Comparison of ENCODE assay signal across 26 cellular contexts in genomic region chr17:15381707-15382106, GRCh38. TPM values are rescaled to one million over a fixed set of nuclear protein-coding genes. Genes with fewer than 3 reads are reported as not detected.
DNase-seq lines count a peak whose midpoint lies in the region; ATAC-seq and TF ChIP-seq lines count a peak whose summit lies in the region.
"Had no signal": no experiment of that assay in that cellular context is flagged by ENCODE, and none has a peak within 500 bp of the region (broad histone marks: within the 10 kb centered on the region; RNA-seq: fewer than 3 reads in every experiment).

No MANE protein-coding gene starts in this region.

- H3K9me3 ChIP-seq in RWPE2 (ENCODE audit: severe bottlenecking) = no peaks in the 10 kb centered on the region
- no peaks in the 10 kb centered on the region for H3K9me3 ChIP-seq in mucosa of descending colon
- no peaks in the 10 kb centered on the region for H3K9me3 ChIP-seq in psoas muscle
- H3K9me3 ChIP-seq: BLaER1 had no signal

- peak; percentile 70; the same call in 2 of the 3 replicates for ATAC-seq in RWPE2 (ENCODE audit: low read depth)
- peak; percentile 84 for ATAC-seq in mucosa of descending colon
- no peak for ATAC-seq in psoas muscle
- no peak for ATAC-seq in GM18870 (IDR thresholded peaks at IDR 0.05; ENCODE audit: unreplicated experiment)
- ATAC-seq: HepG2, K562 had no signal

- H3K4me3 ChIP-seq in RWPE2 (ENCODE audit: severe bottlenecking) (no peak overlapping the region), epithelial cell of esophagus (ENCODE audit: low read length) (no peak overlapping the region), mucosa of descending colon (no peak overlapping the region), psoas muscle (no peak overlapping the region)
- H3K4me3 ChIP-seq: BLaER1, K562 had no signal

- DNase-seq in HT-29 (ENCODE audit: low spot score) (peak; percentile 4), RWPE2 (ENCODE audit: low spot score) (no peak), epithelial cell of esophagus (ENCODE audit: low read depth) (peak; percentile 71), mucosa of descending colon (no peak), psoas muscle (no peak), C1 segment of cervical spinal cord (lab: John Stamatoyannopoulos, UW) (no peak), NCI-H345 treated with DMSO at 0.1 percent for 48 hours (lab: John Stamatoyannopoulos, UW; ENCODE audit: unreplicated experiment) (no peak)
- DNase-seq: CD4-positive, alpha-beta T cell; DMS53; HCEC 1CT; MM.1S; NCI-H2029; NCI-H526 treated with DMSO at 0.1 percent for 48 hours; RPMI8226; SHP77 had no signal

- H3K27me3 ChIP-seq in RWPE2 (ENCODE audit: insufficient read depth, poor library complexity, severe bottlenecking) (peaks cover 6% of the 10 kb centered on the region), psoas muscle (ENCODE audit: insufficient read depth in 3 of 3, low read length in 2 of 3) (no peaks in the 10 kb centered on the region)
- H3K27me3 ChIP-seq: BLaER1 had no signal

- no peaks in the 10 kb centered on the region for H3K36me3 ChIP-seq in RWPE2 (ENCODE audit: low read depth)
- H3K36me3 ChIP-seq in mucosa of descending colon (ENCODE audit: low read depth) = no peaks in the 10 kb centered on the region
- H3K36me3 ChIP-seq in psoas muscle (ENCODE audit: insufficient read depth in 1 of 2, low read depth in 1 of 2) = no peaks in the 10 kb centered on the region
- H3K36me3 ChIP-seq: BLaER1 had no signal

- 67 to 72% (median 69%) methylated on average over 2 of the region's 2 CpGs for WGBS in psoas muscle, 3 donors

- no peak for TF ChIP-seq CTCF in RWPE2 (IDR thresholded peaks at IDR 0.05; ENCODE audit: poor library complexity, severe bottlenecking)
- no peak for TF ChIP-seq CTCF in epithelial cell of esophagus (IDR thresholded peaks at IDR 0.05; ENCODE audit: insufficient read depth, low read depth, low read length, missing control alignments)
- no peak for TF ChIP-seq CTCF in mucosa of descending colon (IDR thresholded peaks at IDR 0.05)
- no peak for TF ChIP-seq CTCF in psoas muscle (IDR thresholded peaks at IDR 0.05)

- intact Hi-C loops in mucosa of descending colon (cut with DNase I, micrococcal nuclease) = no loop called here
- intact Hi-C loops in psoas muscle (cut with DNase I) = no loop called here

- no peaks in the 10 kb centered on the region for H3K4me1 ChIP-seq in RWPE2 (ENCODE audit: insufficient read depth, poor library complexity, severe bottlenecking)
- no peaks in the 10 kb centered on the region for H3K4me1 ChIP-seq in mucosa of descending colon (ENCODE audit: low read depth)
- peaks cover 6% of the 10 kb centered on the region for H3K4me1 ChIP-seq in psoas muscle
- H3K4me1 ChIP-seq: BLaER1 had no signal

- H3K27ac ChIP-seq in RWPE2 (ENCODE audit: poor library complexity, severe bottlenecking) (no peak overlapping the region), psoas muscle (no peak overlapping the region)
- H3K27ac ChIP-seq: BLaER1, HL-60 had no signal

RNA-seq across cellular contexts. Expression of gene TEKT3, which starts 40.3 kb away (rescaled TPM):
- not detected in 2 replicates for total RNA-seq in HT-29 (2014; rRNA removed; shearing (Covaris generic))
- total RNA-seq in mucosa of descending colon (under 1 TPM in 2 of 3 donors, not detected in 1; 0.60 to 0.69 TPM), psoas muscle (under 1 TPM in 2 of 4 donors, not detected in 2; 0.64 to 0.97 TPM)
- under 1 TPM in 2 of 3 donors, not detected in 1; 0.05 to 0.13 TPM for polyA plus RNA-seq in psoas muscle
- total RNA-seq: A172; CD4-positive, alpha-beta T cell; Daoy; G401; K562; LHCN-M2; NCI-H460; SK-MEL-5 had no signal
- polyA plus RNA-seq: K562 had no signal

Comparison
In these comparisons a context has a peak if more than half of its experiments do, and no peak if none do; other contexts are left out.
1. DNase-seq: peak in HT-29 (single experiment) and epithelial cell of esophagus (single experiment); none in RWPE2 (single experiment), mucosa of descending colon (0 of 3), psoas muscle (0 of 2), C1 segment of cervical spinal cord (0 of 14) and NCI-H345 treated with DMSO at 0.1 percent for 48 hours (single experiment).
2. ATAC-seq: peak in RWPE2 (single experiment) and mucosa of descending colon (single experiment); none in psoas muscle (0 of 4) and GM18870 (single experiment).